Comparison of ENCODE assay signal across 28 cellular contexts in genomic region chr5:84069608-84070179, GRCh38.
"Had no signal": no experiment of that assay in that cellular context is flagged by ENCODE, and none has a peak within 500 bp of the region (broad histone marks: within the 10 kb centered on the region; RNA-seq: fewer than 3 reads in every experiment).

No MANE protein-coding gene starts in this region.

- H3K9ac ChIP-seq: parathyroid adenoma had no signal

- ATAC-seq: effector memory CD8-positive, alpha-beta T cell; heart right ventricle; left colon; lower lobe of right lung; natural killer cell; sciatic nerve; stimulated activated naive B cell treated with anti-CD40 and anti-IgM and Interleukin-4, amounts not matched to agents 10 μg/mL and 1 μg/mL and 100 μg/mL, for 72 hours had no signal

- H3K9me3 Mint-ChIP-seq: stimulated activated naive B cell treated with anti-CD40 and anti-IgM and Interleukin-4, amounts not matched to agents 10 μg/mL and 1 μg/mL and 100 μg/mL, for 72 hours had no signal

- H3K4me3 ChIP-seq: esophagus squamous epithelium, heart right ventricle, left ventricle myocardium inferior, lower lobe of right lung, prostate gland, right atrium auricular region, smooth muscle cell, thoracic aorta, tibial nerve, upper lobe of left lung had no signal

- DNase-seq: cortex of kidney; effector memory CD8-positive, alpha-beta T cell; erythroblast; esophagus squamous epithelium; foreskin melanocyte; glutamatergic neuron; heart right ventricle; hippocampal formation; immature natural killer cell; islet precursor cell; kidney glomerular epithelial cell; left colon; left ventricle myocardium inferior; lower lobe of right lung; natural killer cell; stimulated activated CD4-positive, alpha-beta T cell treated with anti-CD3 and anti-CD28 coated beads, Interleukin-2, amount 100 ng/mL, for 24 hours; stimulated activated CD4-positive, alpha-beta T cell treated with anti-CD3 and anti-CD28 coated beads, Interleukin-4, amount 100 ng/mL, for 4 hours; stimulated activated naive B cell treated with anti-CD40 and anti-IgM and Interleukin-4, amounts not matched to agents 10 μg/mL and 1 μg/mL and 100 μg/mL, for 72 hours had no signal

- H3K27me3 ChIP-seq: esophagus squamous epithelium, heart right ventricle, neutrophil, right atrium auricular region, tibial nerve, upper lobe of left lung had no signal

- H2AFZ ChIP-seq: parathyroid adenoma had no signal

- H3K9me3 ChIP-seq: esophagus squamous epithelium, heart right ventricle, left ventricle myocardium inferior, lower lobe of right lung, neutrophil, prostate gland, right atrium auricular region, thoracic aorta, tibial nerve, upper lobe of left lung had no signal

- H3K4me3 Mint-ChIP-seq: effector memory CD8-positive, alpha-beta T cell; immature natural killer cell; natural killer cell; stimulated activated naive B cell treated with anti-CD40 and anti-IgM and Interleukin-4, amounts not matched to agents 10 μg/mL and 1 μg/mL and 100 μg/mL, for 72 hours; stimulated activated naive CD8-positive, alpha-beta T cell treated with anti-CD3 and anti-CD28 coated beads, Interleukin-15, Interleukin-2, amounts not matched to agents 100 ng/mL and 50 ng/mL, for 24 hours had no signal

- H3K4me2 ChIP-seq: smooth muscle cell had no signal

- H3K27ac ChIP-seq: esophagus squamous epithelium, heart right ventricle, left ventricle myocardium inferior, lower lobe of right lung, neutrophil, parathyroid adenoma, prostate gland, right atrium auricular region, thoracic aorta, tibial nerve, upper lobe of left lung had no signal

- H3K4me1 ChIP-seq: esophagus squamous epithelium, heart right ventricle, left ventricle myocardium inferior, lower lobe of right lung, parathyroid adenoma, prostate gland, right atrium auricular region, tibial nerve, upper lobe of left lung had no signal

- H3K36me3 Mint-ChIP-seq: immature natural killer cell; natural killer cell; stimulated activated naive B cell treated with anti-CD40 and anti-IgM and Interleukin-4, amounts not matched to agents 10 μg/mL and 1 μg/mL and 100 μg/mL, for 72 hours had no signal

- H3K36me3 ChIP-seq: esophagus squamous epithelium, heart right ventricle, left ventricle myocardium inferior, lower lobe of right lung, neutrophil, prostate gland, right atrium auricular region, thoracic aorta, tibial nerve, upper lobe of left lung had no signal

- H3K27me3 Mint-ChIP-seq: effector memory CD8-positive, alpha-beta T cell; stimulated activated naive B cell treated with anti-CD40 and anti-IgM and Interleukin-4, amounts not matched to agents 10 μg/mL and 1 μg/mL and 100 μg/mL, for 72 hours; stimulated activated naive CD8-positive, alpha-beta T cell treated with anti-CD3 and anti-CD28 coated beads, Interleukin-15, Interleukin-2, amounts not matched to agents 100 ng/mL and 50 ng/mL, for 24 hours had no signal

- H3K4me1 Mint-ChIP-seq: immature natural killer cell; natural killer cell; stimulated activated naive B cell treated with anti-CD40 and anti-IgM and Interleukin-4, amounts not matched to agents 10 μg/mL and 1 μg/mL and 100 μg/mL, for 72 hours had no signal

- H3K27ac Mint-ChIP-seq: effector memory CD8-positive, alpha-beta T cell; immature natural killer cell; natural killer cell; stimulated activated naive B cell treated with anti-CD40 and anti-IgM and Interleukin-4, amounts not matched to agents 10 μg/mL and 1 μg/mL and 100 μg/mL, for 72 hours; stimulated activated naive CD8-positive, alpha-beta T cell treated with anti-CD3 and anti-CD28 coated beads, Interleukin-15, Interleukin-2, amounts not matched to agents 100 ng/mL and 50 ng/mL, for 24 hours had no signal
